Comparison of ENCODE assay signal across 34 cellular contexts in the genomic region with DNA sequence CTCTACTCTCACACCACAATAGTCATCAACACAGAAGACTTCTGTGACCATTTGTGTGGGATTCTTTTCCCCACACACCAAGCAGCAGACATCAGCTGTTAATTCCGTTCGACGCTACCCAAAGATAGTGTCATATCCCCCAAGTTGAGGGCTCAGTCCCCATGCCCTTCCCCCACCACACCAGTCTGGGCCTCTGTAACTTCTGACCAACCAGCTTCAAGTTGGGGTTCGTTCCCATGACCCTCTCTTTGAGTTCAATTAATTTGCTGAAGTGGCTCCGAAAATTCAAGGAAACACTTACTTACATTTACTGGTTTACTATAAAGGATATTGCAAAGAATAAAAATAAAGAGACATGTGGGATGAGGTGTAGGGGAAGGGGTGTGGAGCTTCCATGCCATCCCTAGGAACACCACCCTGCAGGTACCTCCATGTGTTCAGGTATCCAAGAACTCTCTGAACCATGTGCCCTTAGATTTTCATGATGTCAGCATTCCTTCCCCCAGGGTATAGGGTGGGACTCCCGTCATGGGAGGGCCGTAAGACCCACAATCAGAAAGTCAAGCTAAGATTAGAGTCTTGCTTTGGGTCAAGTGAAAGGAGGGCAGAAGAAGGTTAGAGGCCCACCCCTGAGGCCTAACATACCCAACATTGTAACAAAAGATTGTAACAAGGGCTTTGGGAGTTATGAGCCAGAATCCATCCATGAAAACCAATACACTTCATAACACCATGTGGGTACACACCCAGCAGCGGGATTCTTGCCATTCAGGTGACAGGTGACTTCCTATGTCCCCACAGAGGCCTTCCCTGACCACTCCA.
"Had no signal": no experiment of that assay in that cellular context is flagged by ENCODE, and none has a peak within 500 bp of the region (broad histone marks: within the 10 kb centered on the region; RNA-seq: fewer than 3 reads in every experiment).

No MANE protein-coding gene starts in this region.

- H3K27ac ChIP-seq: ascending aorta, cardiac muscle cell, Peyer's patch, VCaP had no signal

- DNase-seq: activated CD4-positive, alpha-beta T cell treated with anti-CD3 and anti-CD28 coated beads for 1 hour; activated CD4-positive, alpha-beta T cell treated with anti-CD3 and anti-CD28 coated beads, Interleukin-2, amount 10 ng/mL, durations not matched to agents 7 days and 5 days; activated CD4-positive, alpha-beta T cell treated with anti-CD3 and anti-CD28 coated beads, Interleukin-2, amount 50 U/mL, for 48 hours; activated CD4-positive, CD25-positive, alpha-beta regulatory T cell; activated CD8-positive, alpha-beta T cell treated with anti-CD3 and anti-CD28 coated beads, Interleukin-2, amount 10 ng/mL, durations not matched to agents 7 days and 5 days; activated gamma-delta T cell; activated naive CD4-positive, alpha-beta T cell treated with Interleukin-2 at 50 U/mL for 16 hours; activated naive CD8-positive, alpha-beta T cell treated with anti-CD3 and anti-CD28 coated beads, Interleukin-2, amount 10 ng/mL, durations not matched to agents 7 days and 5 days; activated T-cell treated with anti-CD3 and anti-CD28 coated beads, Interleukin-2, amount 50 U/mL, for 24 hours; amygdala; Kasumi-1; MM.1S; MV-4-11; NCI-H1092; NCI-H1436 treated with DMSO at 0.1 percent for 48 hours; NCI-H1694 treated with DMSO at 0.1 percent for 48 hours; NCI-H2029; NCI-H345; NCI-H524 treated with DMSO at 0.1 percent for 48 hours; NCI-H748 treated with DMSO at 0.1 percent for 48 hours; NK-92 treated with Interleukin-12 subunit alpha and Interleukin-12 subunit beta, amount 100 ng/mL, for 24 hours; PC-3; Peyer's patch; Right ventricle myocardium superior; SW 1271; T-helper 1 cell; T-helper 2 cell; T-helper 9 cell had no signal

- H3K27me3 Mint-ChIP-seq: activated CD4-positive, alpha-beta T cell treated with anti-CD3 and anti-CD28 coated beads, Interleukin-2, amount 10 ng/mL, durations not matched to agents 7 days and 5 days; activated naive CD4-positive, alpha-beta T cell treated with anti-CD3 and anti-CD28 coated beads, Interleukin-2, amount 50 U/mL, for 24 hours; activated naive CD8-positive, alpha-beta T cell treated with anti-CD3 and anti-CD28 coated beads, Interleukin-2, amount 10 ng/mL, durations not matched to agents 7 days and 5 days; activated T-cell treated with anti-CD3 and anti-CD28 coated beads, Interleukin-2, amount 50 U/mL, for 24 hours had no signal

- H3K9me3 Mint-ChIP-seq: central memory CD8-positive, alpha-beta T cell had no signal

- H3K9me3 ChIP-seq: ascending aorta, Peyer's patch had no signal

- H3K27ac Mint-ChIP-seq: activated CD4-positive, alpha-beta T cell treated with anti-CD3 and anti-CD28 coated beads, Interleukin-2, amount 10 ng/mL, durations not matched to agents 7 days and 5 days; activated CD8-positive, alpha-beta T cell treated with anti-CD3 and anti-CD28 coated beads, Interleukin-2, amount 10 ng/mL, durations not matched to agents 7 days and 5 days; activated naive CD4-positive, alpha-beta T cell treated with anti-CD3 and anti-CD28 coated beads, Interleukin-2, amount 50 U/mL, for 24 hours; activated naive CD8-positive, alpha-beta T cell treated with anti-CD3 and anti-CD28 coated beads, Interleukin-2, amount 10 ng/mL, durations not matched to agents 7 days and 5 days; activated T-cell treated with anti-CD3 and anti-CD28 coated beads, Interleukin-2, amount 50 U/mL, for 24 hours; activated T-helper 2 cell treated with anti-CD3 and anti-CD28 coated beads, Interferon-gamma antibody, Interleukin-2, Interleukin-4, amounts not matched to agents 10 μg/mL and 5 μg/mL and 100 μg/mL, durations not matched to agents 14 hours and 24 hours and 36 hours had no signal

- H3K27me3 ChIP-seq: ascending aorta, Peyer's patch had no signal

- ATAC-seq: activated CD8-positive, alpha-beta T cell treated with anti-CD3 and anti-CD28 coated beads, Interleukin-2, amount 10 ng/mL, durations not matched to agents 7 days and 5 days; PC-3 had no signal

- H3K36me3 Mint-ChIP-seq: activated naive CD4-positive, alpha-beta T cell treated with anti-CD3 and anti-CD28 coated beads, Interleukin-2, amount 50 U/mL, for 24 hours had no signal

- H3K4me3 Mint-ChIP-seq: activated CD4-positive, alpha-beta T cell treated with anti-CD3 and anti-CD28 coated beads, Interleukin-2, amount 10 ng/mL, durations not matched to agents 7 days and 5 days; activated CD8-positive, alpha-beta T cell treated with anti-CD3 and anti-CD28 coated beads, Interleukin-2, amount 10 ng/mL, durations not matched to agents 7 days and 5 days; activated naive CD4-positive, alpha-beta T cell treated with anti-CD3 and anti-CD28 coated beads, Interleukin-2, amount 50 U/mL, for 24 hours; activated naive CD8-positive, alpha-beta T cell treated with anti-CD3 and anti-CD28 coated beads, Interleukin-2, amount 10 ng/mL, durations not matched to agents 7 days and 5 days; activated T-cell treated with anti-CD3 and anti-CD28 coated beads, Interleukin-2, amount 50 U/mL, for 24 hours; central memory CD8-positive, alpha-beta T cell had no signal

- H3K4me3 ChIP-seq: ascending aorta, cardiac muscle cell, Peyer's patch had no signal

- H3K36me3 ChIP-seq: ascending aorta, cardiac muscle cell, Peyer's patch had no signal
